ENCODE assay signal across 8 cellular contexts in the genomic region with DNA sequence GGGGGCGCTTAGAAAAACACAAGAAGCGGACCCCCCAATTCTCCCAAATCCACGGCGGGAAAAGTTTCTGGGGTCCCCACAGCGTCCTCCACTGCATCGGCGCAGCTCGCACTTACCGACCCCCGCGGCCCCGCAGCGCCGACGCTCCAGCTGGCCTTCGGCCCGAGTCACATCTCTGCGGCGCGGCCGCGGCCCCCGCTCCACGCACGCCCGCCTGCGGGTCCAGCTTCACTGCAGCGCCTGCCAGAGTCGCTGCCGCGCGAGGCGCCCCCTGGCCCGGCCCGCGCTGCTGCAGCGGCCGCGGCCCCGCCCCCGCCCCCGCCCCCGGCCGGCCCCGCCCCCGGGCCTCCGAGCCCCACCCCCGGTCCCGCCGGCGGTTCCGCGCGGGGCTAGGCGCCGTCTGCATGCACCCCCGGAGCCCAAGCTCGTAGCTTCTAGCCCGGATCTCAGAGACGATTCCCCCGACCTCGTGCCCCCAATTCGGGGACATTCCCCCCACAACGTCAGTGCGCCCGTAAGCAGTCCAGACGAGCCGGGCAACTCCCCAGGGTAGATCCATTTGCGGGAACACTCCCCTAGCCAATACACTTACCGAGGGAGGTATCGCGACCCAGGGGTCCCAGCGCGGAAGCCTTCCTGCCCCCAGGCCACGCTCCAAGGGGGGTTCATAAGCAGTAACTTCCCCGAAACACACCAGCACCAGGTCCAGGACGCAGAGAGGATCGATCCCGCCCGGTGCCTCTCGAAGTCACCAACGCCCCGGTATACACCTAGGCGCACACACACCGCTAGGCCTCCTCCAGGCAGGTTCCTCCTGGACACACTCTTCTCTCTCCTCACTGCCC. TPM values are rescaled to one million over a fixed set of nuclear protein-coding genes. Genes with fewer than 3 reads are reported as not detected.
DNase-seq lines count a peak whose midpoint lies in the region; ATAC-seq and TF ChIP-seq lines count a peak whose summit lies in the region.

A gene with protein sequence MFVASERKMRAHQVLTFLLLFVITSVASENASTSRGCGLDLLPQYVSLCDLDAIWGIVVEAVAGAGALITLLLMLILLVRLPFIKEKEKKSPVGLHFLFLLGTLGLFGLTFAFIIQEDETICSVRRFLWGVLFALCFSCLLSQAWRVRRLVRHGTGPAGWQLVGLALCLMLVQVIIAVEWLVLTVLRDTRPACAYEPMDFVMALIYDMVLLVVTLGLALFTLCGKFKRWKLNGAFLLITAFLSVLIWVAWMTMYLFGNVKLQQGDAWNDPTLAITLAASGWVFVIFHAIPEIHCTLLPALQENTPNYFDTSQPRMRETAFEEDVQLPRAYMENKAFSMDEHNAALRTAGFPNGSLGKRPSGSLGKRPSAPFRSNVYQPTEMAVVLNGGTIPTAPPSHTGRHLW (minus strand): TSS at position 238 of the 845 bp plus-strand sequence. CDS start 12,003 bp downstream, outside the sequence.

- H3K4me3 ChIP-seq in Jurkat, Clone E6-1 (ENCODE audit: low read length): peak within 1 kb of the TSS; percentile 49
- peak within 1 kb of the TSS; percentile 39 to 70 (median 52) for H3K4me3 ChIP-seq in spleen

- CTCF ChIA-PET in activated B cell treated with CpG ODN at 0.5 μM for 24 hours (lab: Charles Lee): interaction anchor here (6.4 kb wide), 1 partner anchor 328 kb away, joined by 47 read pairs; a partner anchor contains a TSS

- peaks cover 19 to 38% (median 34%) of the 10 kb centered on the region in 6 donors for H3K4me1 ChIP-seq in spleen

- no peaks in the 10 kb centered on the region for H3K9me3 ChIP-seq in spleen

- no peaks in the 10 kb centered on the region for H3K36me3 Mint-ChIP-seq in activated B cell treated with CpG ODN at 0.5 μM for 24 hours (ENCODE audit: low read depth)

- H3K27me3 ChIP-seq in spleen (replicated peaks in 1 of 7): peaks cover 0 to 60% (median 31%) of the 10 kb centered on the region in 7 donors

- no peak for TF ChIP-seq POLR2A in spleen (IDR thresholded peaks at IDR 0.05)

- DNase-seq in CD1c-positive myeloid dendritic cell (ENCODE audit: extremely low spot score) (peak; percentile 23), activated B cell treated with CpG ODN at 0.5 μM for 24 hours (peak; percentile 33), cerebellum (ENCODE audit: low spot score) (peak; percentile 85), kidney tubule cell (ENCODE audit: low spot score) (peak; percentile 19), spleen (peak; percentile 81), middle frontal gyrus (ENCODE audit: extremely low spot score, low spot score) (no peak)
- DNase-seq in Jurkat, Clone E6-1 (ENCODE audit: low read depth, low spot score): no peak

- no peaks in the 10 kb centered on the region for H3K9me3 Mint-ChIP-seq in activated B cell treated with CpG ODN at 0.5 μM for 24 hours

- peak; percentile 68 for ATAC-seq in activated B cell treated with CpG ODN at 0.5 μM for 24 hours (ENCODE audit: low read depth)
- ATAC-seq in GM18861 (IDR thresholded peaks at IDR 0.05; ENCODE audit: unreplicated experiment): no peak

- WGBS in spleen, 5 donors: 1 to 3% (median 2%) methylated on average over 48 to 85 of the region's 85 CpGs

- no peak within 1 kb of the TSS for H3K27ac ChIP-seq in spleen

- H3K4me3 Mint-ChIP-seq in activated B cell treated with CpG ODN at 0.5 μM for 24 hours: peak within 1 kb of the TSS; percentile 82

- peaks cover 31% of the 10 kb centered on the region for H3K4me1 Mint-ChIP-seq in activated B cell treated with CpG ODN at 0.5 μM for 24 hours

- TF ChIP-seq CTCF in activated B cell treated with CpG ODN at 0.5 μM for 24 hours (IDR thresholded peaks at IDR 0.05): no peak
- no peak for TF ChIP-seq CTCF in spleen (IDR thresholded peaks at IDR 0.05 in 8 of 11, conservative IDR thresholded peaks at IDR 0.05 in 3 of 11)

- peaks cover 38% of the 10 kb centered on the region for H3K27me3 Mint-ChIP-seq in activated B cell treated with CpG ODN at 0.5 μM for 24 hours

- H3K36me3 ChIP-seq in spleen: no peaks in the 10 kb centered on the region

- intact Hi-C loops in activated B cell treated with CpG ODN at 0.5 μM for 24 hours (cut with micrococcal nuclease) (loop anchor here (2.0 to 5.0 kb wide), 3 partner anchors 166 to 498 kb away; a partner anchor contains a TSS), spleen (cut with DNase I; ENCODE audit: low total_unique reads) (loop anchor here (5.0 kb wide), 3 partner anchors 283 to 323 kb away; no protein-coding TSS in a partner anchor)

- POLR2A ChIA-PET in activated B cell treated with CpG ODN at 0.5 μM for 24 hours (lab: Charles Lee): interaction anchor here (0.7 to 0.8 kb wide), 2 partner anchors 14 to 166 kb away, joined by 5 to 7 read pairs; no protein-coding TSS in a partner anchor

- no peak within 1 kb of the TSS for H3K27ac Mint-ChIP-seq in activated B cell treated with CpG ODN at 0.5 μM for 24 hours

RNA-seq across cellular contexts. Expression of the gene that starts here (rescaled TPM):
- 4.7 TPM for polyA plus RNA-seq in Jurkat, Clone E6-1 (2012; ENCODE audit: insufficient read depth, insufficient read length)
- total RNA-seq in activated B cell treated with CpG ODN at 0.5 μM for 24 hours (0.07 TPM in 1 of 2 replicates, not detected in the other), cerebellum (37.1 TPM), spleen (1 to 10 TPM; 4.0 to 8.6 (median 7.2) TPM)
- polyA plus RNA-seq in spleen: 1 to 10 TPM; 5.1 to 6.5 (median 5.8) TPM

Comparison
In these comparisons a context has a peak if more than half of its experiments do, and no peak if none do; other contexts are left out.
1. Peak in DNase-seq and ATAC-seq in activated B cell treated with CpG ODN at 0.5 μM for 24 hours; RNA of the gene not detected or under 1 TPM.
2. DNase-seq: peak in CD1c-positive myeloid dendritic cell (single experiment), cerebellum (single experiment), kidney tubule cell (single experiment) and spleen (single experiment); none in Jurkat, Clone E6-1 (single experiment) and middle frontal gyrus (single experiment).